In the genomic region with DNA sequence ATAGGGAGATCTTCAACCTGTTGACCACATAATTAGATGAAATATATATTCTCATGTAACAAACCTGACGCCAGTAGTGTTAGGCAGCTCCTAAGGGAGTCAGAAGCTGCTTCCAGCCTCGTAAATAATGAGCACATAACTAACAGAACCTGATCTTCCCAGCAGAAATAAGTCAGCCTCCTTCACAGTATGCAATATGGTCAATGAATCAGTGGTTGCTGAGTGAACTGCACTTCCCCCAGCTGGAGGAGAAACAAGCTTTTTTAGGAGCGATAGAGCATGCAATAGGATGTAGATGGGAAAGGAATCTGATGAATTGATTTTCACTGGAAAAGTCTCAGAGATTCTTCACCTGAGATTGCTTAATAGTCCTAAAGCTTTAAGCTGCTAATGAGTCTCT, we compare ENCODE assay signal across 19 cellular contexts.
DNase-seq lines count a peak whose midpoint lies in the region; ATAC-seq, FAIRE-seq and TF ChIP-seq lines count a peak whose summit lies in the region.
"Had no signal": no experiment of that assay in that cellular context is flagged by ENCODE, and none has a peak within 500 bp of the region (broad histone marks: within the 10 kb centered on the region; RNA-seq: fewer than 3 reads in every experiment).

No MANE protein-coding gene starts in this region.

- TF ChIP-seq CTCF in bronchial epithelial cell (IDR thresholded peaks at IDR 0.05; ENCODE audit: insufficient read depth, low read length, severe bottlenecking), result no peak
- TF ChIP-seq CTCF in OCI-LY7 (conservative IDR thresholded peaks at IDR 0.05; ENCODE audit: low read length), result no peak

- intact Hi-C loops in OCI-LY7 (cut with micrococcal nuclease; ENCODE audit: unreplicated experiment), result no loop called here

- H4K20me1 ChIP-seq in OCI-LY7 (ENCODE audit: insufficient read depth, low read length), result no peaks in the 10 kb centered on the region

- H3K36me3 ChIP-seq in bronchial epithelial cell (ENCODE audit: control insufficient read depth, insufficient read depth, low read length) (no peaks in the 10 kb centered on the region), OCI-LY7 (ENCODE audit: insufficient read depth, low read length) (no peaks in the 10 kb centered on the region)
- H3K36me3 ChIP-seq: esophagus squamous epithelium had no signal

- H3K9me2 ChIP-seq in OCI-LY7 (ENCODE audit: insufficient read depth, low read length), result no peaks in the 10 kb centered on the region

- BruUV-seq in OCI-LY7 (replicated peaks; lab: Mats Ljungman, UMichigan), result no TSS peak

- POLR2A ChIA-PET in OCI-LY7 (lab: Charles Lee), result no interaction called here

- no peak overlapping the region for H3K4me2 ChIP-seq in OCI-LY7 (ENCODE audit: low read length)
- H3K4me2 ChIP-seq: smooth muscle cell had no signal

- no peak overlapping the region for H2AFZ ChIP-seq in OCI-LY7 (ENCODE audit: low read length)

- no peak overlapping the region for H3K27ac ChIP-seq in OCI-LY7 (ENCODE audit: low read depth, low read length, poor library complexity, severe bottlenecking)
- H3K27ac ChIP-seq: dorsolateral prefrontal cortex, esophagus squamous epithelium had no signal

- no peak overlapping the region for H3K4me3 ChIP-seq in bronchial epithelial cell (ENCODE audit: low read depth, low read length)
- H3K4me3 ChIP-seq in OCI-LY7 (ENCODE audit: low read depth, low read length, poor library complexity, severe bottlenecking), result no peak overlapping the region
- H3K4me3 ChIP-seq: dorsolateral prefrontal cortex, esophagus squamous epithelium, smooth muscle cell had no signal

- no peak for FAIRE-seq in bronchial epithelial cell (lab: Jason Lieb, UNC)

- H3K4me1 ChIP-seq in OCI-LY7 (ENCODE audit: insufficient read depth, low read length, poor library complexity, severe bottlenecking), result no peaks in the 10 kb centered on the region
- H3K4me1 ChIP-seq: esophagus squamous epithelium had no signal

- CTCF ChIA-PET in OCI-LY7 (lab: Charles Lee; ENCODE audit: unreplicated experiment), result no interaction called here

- no peaks in the 10 kb centered on the region for H3K27me3 ChIP-seq in bronchial epithelial cell (ENCODE audit: control insufficient read depth, insufficient read depth, low read length)
- H3K27me3 ChIP-seq: dorsolateral prefrontal cortex, esophagus squamous epithelium had no signal

- DNase-seq in Ammon's horn (ENCODE audit: low spot score) (peak; percentile 61), LHCN-M2 (ENCODE audit: low read depth) (peak; percentile 51), bronchial epithelial cell (ENCODE audit: low read depth) (peak; percentile 52), kidney tubule cell (ENCODE audit: low spot score) (peak; percentile 77), OCI-LY7 (ENCODE audit: low spot score) (no peak), SKM-1 (lab: John Stamatoyannopoulos, UW; ENCODE audit: unreplicated experiment) (no peak)
- DNase-seq: activated naive CD8-positive, alpha-beta T cell treated with anti-CD3 and anti-CD28 coated beads for 36 hours; Calu3; esophagus squamous epithelium; HCEC 1CT; naive thymus-derived CD4-positive, alpha-beta T cell; NCI-H1105; NCI-H226; SHP77 treated with DMSO at 0.1 percent for 48 hours had no signal

- ATAC-seq in HG03159 (IDR thresholded peaks at IDR 0.05; ENCODE audit: unreplicated experiment) (no peak), HG03521 (IDR thresholded peaks at IDR 0.05; ENCODE audit: unreplicated experiment) (no peak)
- ATAC-seq: activated CD4-positive, CD25-positive, alpha-beta regulatory T cell treated with anti-CD3 and anti-CD28 coated beads, Interleukin-2, amount 50 U/mL, for 24 hours; naive thymus-derived CD4-positive, alpha-beta T cell had no signal

- H3K9me3 ChIP-seq in OCI-LY7 (ENCODE audit: low read length), result no peaks in the 10 kb centered on the region
- H3K9me3 ChIP-seq: esophagus squamous epithelium had no signal

- no peaks in the 10 kb centered on the region for H3K79me2 ChIP-seq in OCI-LY7 (ENCODE audit: insufficient read depth, low read depth, low read length)

Comparison
In these comparisons a context has a peak if more than half of its experiments do, and no peak if none do; other contexts are left out.
1. DNase-seq: peak in Ammon's horn (single experiment), LHCN-M2 (single experiment), bronchial epithelial cell (single experiment) and kidney tubule cell (single experiment); none in OCI-LY7 (single experiment) and SKM-1 (single experiment).